Comparison of ENCODE assay signal across 1 cellular context in the genomic region with DNA sequence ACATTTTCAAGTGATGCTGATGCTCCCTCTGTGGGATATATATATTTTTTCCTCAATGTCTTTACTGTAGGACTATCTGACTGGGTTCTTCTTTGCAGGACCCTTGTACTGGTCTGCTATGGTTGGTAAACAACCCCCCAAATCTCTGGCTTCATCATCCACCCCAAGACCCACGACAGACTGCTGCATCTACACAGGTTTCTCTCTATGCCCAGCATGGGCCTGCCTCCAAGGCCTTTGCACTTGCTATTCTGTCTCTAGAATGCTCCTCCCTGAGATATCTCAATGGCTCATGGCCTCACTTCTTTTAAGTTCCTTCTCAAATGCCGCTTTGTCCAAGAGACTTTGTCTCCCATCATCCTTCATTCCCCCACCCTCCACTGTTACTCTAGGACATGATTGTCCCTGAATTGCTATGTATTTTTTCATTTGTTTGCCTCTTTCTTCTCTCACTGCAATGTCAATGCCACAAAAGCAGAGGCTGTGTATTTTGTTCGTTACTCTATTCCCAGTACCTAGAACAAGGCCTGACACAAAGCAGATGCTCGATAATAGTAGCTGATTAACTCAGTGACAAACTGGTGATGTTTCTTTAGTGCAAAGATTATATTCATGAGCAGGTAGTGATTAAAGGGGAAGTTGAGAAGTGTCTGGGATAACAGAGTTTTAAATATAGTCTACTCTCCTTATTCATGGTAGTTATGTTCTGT.
TF ChIP-seq lines count a peak whose summit lies in the region.

No MANE protein-coding gene starts in this region.

TF ChIP-seq in HepG2, 621 proteins besides CTCF, POLR2A, EP300 and RAD21 (continued from another document and continues in another):
- TF ChIP-seq, protein P1, sequence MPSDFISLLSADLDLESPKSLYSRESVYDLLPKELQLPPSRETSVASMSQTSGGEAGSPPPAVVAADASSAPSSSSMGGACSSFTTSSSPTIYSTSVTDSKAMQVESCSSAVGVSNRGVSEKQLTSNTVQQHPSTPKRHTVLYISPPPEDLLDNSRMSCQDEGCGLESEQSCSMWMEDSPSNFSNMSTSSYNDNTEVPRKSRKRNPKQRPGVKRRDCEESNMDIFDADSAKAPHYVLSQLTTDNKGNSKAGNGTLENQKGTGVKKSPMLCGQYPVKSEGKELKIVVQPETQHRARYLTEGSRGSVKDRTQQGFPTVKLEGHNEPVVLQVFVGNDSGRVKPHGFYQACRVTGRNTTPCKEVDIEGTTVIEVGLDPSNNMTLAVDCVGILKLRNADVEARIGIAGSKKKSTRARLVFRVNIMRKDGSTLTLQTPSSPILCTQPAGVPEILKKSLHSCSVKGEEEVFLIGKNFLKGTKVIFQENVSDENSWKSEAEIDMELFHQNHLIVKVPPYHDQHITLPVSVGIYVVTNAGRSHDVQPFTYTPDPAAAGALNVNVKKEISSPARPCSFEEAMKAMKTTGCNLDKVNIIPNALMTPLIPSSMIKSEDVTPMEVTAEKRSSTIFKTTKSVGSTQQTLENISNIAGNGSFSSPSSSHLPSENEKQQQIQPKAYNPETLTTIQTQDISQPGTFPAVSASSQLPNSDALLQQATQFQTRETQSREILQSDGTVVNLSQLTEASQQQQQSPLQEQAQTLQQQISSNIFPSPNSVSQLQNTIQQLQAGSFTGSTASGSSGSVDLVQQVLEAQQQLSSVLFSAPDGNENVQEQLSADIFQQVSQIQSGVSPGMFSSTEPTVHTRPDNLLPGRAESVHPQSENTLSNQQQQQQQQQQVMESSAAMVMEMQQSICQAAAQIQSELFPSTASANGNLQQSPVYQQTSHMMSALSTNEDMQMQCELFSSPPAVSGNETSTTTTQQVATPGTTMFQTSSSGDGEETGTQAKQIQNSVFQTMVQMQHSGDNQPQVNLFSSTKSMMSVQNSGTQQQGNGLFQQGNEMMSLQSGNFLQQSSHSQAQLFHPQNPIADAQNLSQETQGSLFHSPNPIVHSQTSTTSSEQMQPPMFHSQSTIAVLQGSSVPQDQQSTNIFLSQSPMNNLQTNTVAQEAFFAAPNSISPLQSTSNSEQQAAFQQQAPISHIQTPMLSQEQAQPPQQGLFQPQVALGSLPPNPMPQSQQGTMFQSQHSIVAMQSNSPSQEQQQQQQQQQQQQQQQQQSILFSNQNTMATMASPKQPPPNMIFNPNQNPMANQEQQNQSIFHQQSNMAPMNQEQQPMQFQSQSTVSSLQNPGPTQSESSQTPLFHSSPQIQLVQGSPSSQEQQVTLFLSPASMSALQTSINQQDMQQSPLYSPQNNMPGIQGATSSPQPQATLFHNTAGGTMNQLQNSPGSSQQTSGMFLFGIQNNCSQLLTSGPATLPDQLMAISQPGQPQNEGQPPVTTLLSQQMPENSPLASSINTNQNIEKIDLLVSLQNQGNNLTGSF (CRISPR knock-in tag; IDR thresholded peaks at IDR 0.05), result no peak
- no peak for TF ChIP-seq SP140L (CRISPR knock-in tag; IDR thresholded peaks at IDR 0.05; ENCODE audit: borderline replicate concordance)
- TF ChIP-seq POLR2AphosphoS5 (IDR thresholded peaks at IDR 0.05; ENCODE audit: low read depth, low read length), result no peak
- no peak for TF ChIP-seq GZF1 (CRISPR knock-in tag; IDR thresholded peaks at IDR 0.05)
- TF ChIP-seq, protein P2, sequence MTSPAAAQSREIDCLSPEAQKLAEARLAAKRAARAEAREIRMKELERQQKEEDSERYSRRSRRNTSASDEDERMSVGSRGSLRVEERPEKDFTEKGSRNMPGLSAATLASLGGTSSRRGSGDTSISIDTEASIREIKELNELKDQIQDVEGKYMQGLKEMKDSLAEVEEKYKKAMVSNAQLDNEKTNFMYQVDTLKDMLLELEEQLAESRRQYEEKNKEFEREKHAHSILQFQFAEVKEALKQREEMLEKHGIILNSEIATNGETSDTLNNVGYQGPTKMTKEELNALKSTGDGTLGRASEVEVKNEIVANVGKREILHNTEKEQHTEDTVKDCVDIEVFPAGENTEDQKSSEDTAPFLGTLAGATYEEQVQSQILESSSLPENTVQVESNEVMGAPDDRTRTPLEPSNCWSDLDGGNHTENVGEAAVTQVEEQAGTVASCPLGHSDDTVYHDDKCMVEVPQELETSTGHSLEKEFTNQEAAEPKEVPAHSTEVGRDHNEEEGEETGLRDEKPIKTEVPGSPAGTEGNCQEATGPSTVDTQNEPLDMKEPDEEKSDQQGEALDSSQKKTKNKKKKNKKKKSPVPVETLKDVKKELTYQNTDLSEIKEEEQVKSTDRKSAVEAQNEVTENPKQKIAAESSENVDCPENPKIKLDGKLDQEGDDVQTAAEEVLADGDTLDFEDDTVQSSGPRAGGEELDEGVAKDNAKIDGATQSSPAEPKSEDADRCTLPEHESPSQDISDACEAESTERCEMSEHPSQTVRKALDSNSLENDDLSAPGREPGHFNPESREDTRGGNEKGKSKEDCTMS (CRISPR knock-in tag; conservative IDR thresholded peaks at IDR 0.05), result no peak
- no peak for TF ChIP-seq ZFAT (CRISPR knock-in tag; conservative IDR thresholded peaks at IDR 0.05)
- no peak for TF ChIP-seq MTF1 (CRISPR knock-in tag; IDR thresholded peaks at IDR 0.05)
- no peak for TF ChIP-seq ZNF343 (CRISPR knock-in tag; IDR thresholded peaks at IDR 0.05)
- no peak for TF ChIP-seq AGO2 (optimal IDR thresholded peaks at IDR 0.05; ENCODE audit: low read depth, low read length)
- peak; percentile 10; the same call in 1 of the 2 replicates for TF ChIP-seq SALL1 (CRISPR knock-in tag; IDR thresholded peaks at IDR 0.05)
- TF ChIP-seq ZNF263 (CRISPR knock-in tag; IDR thresholded peaks at IDR 0.05), result no peak
- TF ChIP-seq KDM3A (CRISPR knock-in tag; IDR thresholded peaks at IDR 0.05; ENCODE audit: low read depth), result no peak
- no peak for TF ChIP-seq SMARCE1 (IDR thresholded peaks at IDR 0.05; ENCODE audit: borderline replicate concordance)
- 0 out of 2 replicates have a peak, but pooled peaks have one; percentile 18 for TF ChIP-seq ZNF430 (CRISPR knock-in tag; IDR thresholded peaks at IDR 0.05)
- TF ChIP-seq PHF20 (CRISPR knock-in tag; IDR thresholded peaks at IDR 0.05), result no peak
- no peak for TF ChIP-seq NFKBIZ (CRISPR knock-in tag; IDR thresholded peaks at IDR 0.05)
- TF ChIP-seq GABPA (IDR thresholded peaks at IDR 0.05; ENCODE audit: low read depth, low read length), result no peak
- no peak for TF ChIP-seq GABPA (CRISPR knock-in tag; IDR thresholded peaks at IDR 0.05; ENCODE audit: low read depth)
- TF ChIP-seq ZSCAN31 (CRISPR knock-in tag; IDR thresholded peaks at IDR 0.05; ENCODE audit: low read depth), result no peak
- no peak for TF ChIP-seq SOX13 (IDR thresholded peaks at IDR 0.05)
- TF ChIP-seq SOX13 (CRISPR knock-in tag; conservative IDR thresholded peaks at IDR 0.05 in 1 of 2, IDR thresholded peaks at IDR 0.05 in 1 of 2), result peak in 1 of 2 experiments; percentile 83; a peak in 2 of 4 replicates
- TF ChIP-seq NFRKB (IDR thresholded peaks at IDR 0.05), result no peak
- TF ChIP-seq, protein P3, sequence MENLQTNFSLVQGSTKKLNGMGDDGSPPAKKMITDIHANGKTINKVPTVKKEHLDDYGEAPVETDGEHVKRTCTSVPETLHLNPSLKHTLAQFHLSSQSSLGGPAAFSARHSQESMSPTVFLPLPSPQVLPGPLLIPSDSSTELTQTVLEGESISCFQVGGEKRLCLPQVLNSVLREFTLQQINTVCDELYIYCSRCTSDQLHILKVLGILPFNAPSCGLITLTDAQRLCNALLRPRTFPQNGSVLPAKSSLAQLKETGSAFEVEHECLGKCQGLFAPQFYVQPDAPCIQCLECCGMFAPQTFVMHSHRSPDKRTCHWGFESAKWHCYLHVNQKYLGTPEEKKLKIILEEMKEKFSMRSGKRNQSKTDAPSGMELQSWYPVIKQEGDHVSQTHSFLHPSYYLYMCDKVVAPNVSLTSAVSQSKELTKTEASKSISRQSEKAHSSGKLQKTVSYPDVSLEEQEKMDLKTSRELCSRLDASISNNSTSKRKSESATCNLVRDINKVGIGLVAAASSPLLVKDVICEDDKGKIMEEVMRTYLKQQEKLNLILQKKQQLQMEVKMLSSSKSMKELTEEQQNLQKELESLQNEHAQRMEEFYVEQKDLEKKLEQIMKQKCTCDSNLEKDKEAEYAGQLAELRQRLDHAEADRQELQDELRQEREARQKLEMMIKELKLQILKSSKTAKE (CRISPR knock-in tag; IDR thresholded peaks at IDR 0.05; ENCODE audit: borderline replicate concordance), result no peak
- TF ChIP-seq, protein P4, sequence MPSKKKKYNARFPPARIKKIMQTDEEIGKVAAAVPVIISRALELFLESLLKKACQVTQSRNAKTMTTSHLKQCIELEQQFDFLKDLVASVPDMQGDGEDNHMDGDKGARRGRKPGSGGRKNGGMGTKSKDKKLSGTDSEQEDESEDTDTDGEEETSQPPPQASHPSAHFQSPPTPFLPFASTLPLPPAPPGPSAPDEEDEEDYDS (CRISPR knock-in tag; IDR thresholded peaks at IDR 0.05), result no peak
- TF ChIP-seq FOXA3 (CRISPR knock-in tag; IDR thresholded peaks at IDR 0.05), result peak; percentile 18; the same call in 1 of the 2 replicates
- TF ChIP-seq, protein P5, sequence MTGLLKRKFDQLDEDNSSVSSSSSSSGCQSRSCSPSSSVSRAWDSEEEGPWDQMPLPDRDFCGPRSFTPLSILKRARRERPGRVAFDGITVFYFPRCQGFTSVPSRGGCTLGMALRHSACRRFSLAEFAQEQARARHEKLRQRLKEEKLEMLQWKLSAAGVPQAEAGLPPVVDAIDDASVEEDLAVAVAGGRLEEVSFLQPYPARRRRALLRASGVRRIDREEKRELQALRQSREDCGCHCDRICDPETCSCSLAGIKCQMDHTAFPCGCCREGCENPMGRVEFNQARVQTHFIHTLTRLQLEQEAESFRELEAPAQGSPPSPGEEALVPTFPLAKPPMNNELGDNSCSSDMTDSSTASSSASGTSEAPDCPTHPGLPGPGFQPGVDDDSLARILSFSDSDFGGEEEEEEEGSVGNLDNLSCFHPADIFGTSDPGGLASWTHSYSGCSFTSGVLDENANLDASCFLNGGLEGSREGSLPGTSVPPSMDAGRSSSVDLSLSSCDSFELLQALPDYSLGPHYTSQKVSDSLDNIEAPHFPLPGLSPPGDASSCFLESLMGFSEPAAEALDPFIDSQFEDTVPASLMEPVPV (CRISPR knock-in tag; IDR thresholded peaks at IDR 0.05), result no peak
- TF ChIP-seq MATR3 (CRISPR knock-in tag; IDR thresholded peaks at IDR 0.05), result no peak
- no peak for TF ChIP-seq REL (CRISPR knock-in tag; conservative IDR thresholded peaks at IDR 0.05)
- no peak for TF ChIP-seq HMG20A (CRISPR knock-in tag; IDR thresholded peaks at IDR 0.05; ENCODE audit: borderline replicate concordance)
- TF ChIP-seq, protein P6, sequence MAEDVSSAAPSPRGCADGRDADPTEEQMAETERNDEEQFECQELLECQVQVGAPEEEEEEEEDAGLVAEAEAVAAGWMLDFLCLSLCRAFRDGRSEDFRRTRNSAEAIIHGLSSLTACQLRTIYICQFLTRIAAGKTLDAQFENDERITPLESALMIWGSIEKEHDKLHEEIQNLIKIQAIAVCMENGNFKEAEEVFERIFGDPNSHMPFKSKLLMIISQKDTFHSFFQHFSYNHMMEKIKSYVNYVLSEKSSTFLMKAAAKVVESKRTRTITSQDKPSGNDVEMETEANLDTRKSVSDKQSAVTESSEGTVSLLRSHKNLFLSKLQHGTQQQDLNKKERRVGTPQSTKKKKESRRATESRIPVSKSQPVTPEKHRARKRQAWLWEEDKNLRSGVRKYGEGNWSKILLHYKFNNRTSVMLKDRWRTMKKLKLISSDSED (CRISPR knock-in tag; IDR thresholded peaks at IDR 0.05), result no peak
- TF ChIP-seq, protein P7, sequence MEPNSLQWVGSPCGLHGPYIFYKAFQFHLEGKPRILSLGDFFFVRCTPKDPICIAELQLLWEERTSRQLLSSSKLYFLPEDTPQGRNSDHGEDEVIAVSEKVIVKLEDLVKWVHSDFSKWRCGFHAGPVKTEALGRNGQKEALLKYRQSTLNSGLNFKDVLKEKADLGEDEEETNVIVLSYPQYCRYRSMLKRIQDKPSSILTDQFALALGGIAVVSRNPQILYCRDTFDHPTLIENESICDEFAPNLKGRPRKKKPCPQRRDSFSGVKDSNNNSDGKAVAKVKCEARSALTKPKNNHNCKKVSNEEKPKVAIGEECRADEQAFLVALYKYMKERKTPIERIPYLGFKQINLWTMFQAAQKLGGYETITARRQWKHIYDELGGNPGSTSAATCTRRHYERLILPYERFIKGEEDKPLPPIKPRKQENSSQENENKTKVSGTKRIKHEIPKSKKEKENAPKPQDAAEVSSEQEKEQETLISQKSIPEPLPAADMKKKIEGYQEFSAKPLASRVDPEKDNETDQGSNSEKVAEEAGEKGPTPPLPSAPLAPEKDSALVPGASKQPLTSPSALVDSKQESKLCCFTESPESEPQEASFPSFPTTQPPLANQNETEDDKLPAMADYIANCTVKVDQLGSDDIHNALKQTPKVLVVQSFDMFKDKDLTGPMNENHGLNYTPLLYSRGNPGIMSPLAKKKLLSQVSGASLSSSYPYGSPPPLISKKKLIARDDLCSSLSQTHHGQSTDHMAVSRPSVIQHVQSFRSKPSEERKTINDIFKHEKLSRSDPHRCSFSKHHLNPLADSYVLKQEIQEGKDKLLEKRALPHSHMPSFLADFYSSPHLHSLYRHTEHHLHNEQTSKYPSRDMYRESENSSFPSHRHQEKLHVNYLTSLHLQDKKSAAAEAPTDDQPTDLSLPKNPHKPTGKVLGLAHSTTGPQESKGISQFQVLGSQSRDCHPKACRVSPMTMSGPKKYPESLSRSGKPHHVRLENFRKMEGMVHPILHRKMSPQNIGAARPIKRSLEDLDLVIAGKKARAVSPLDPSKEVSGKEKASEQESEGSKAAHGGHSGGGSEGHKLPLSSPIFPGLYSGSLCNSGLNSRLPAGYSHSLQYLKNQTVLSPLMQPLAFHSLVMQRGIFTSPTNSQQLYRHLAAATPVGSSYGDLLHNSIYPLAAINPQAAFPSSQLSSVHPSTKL (CRISPR knock-in tag; IDR thresholded peaks at IDR 0.05), result peak; percentile 38; the same call in 1 of the 2 replicates
- TF ChIP-seq CREM (IDR thresholded peaks at IDR 0.05), result peak; percentile 35; the same call in 1 of the 2 replicates
- no peak for TF ChIP-seq CREM (CRISPR knock-in tag; IDR thresholded peaks at IDR 0.05)
- no peak for TF ChIP-seq ZFP62 (CRISPR knock-in tag; IDR thresholded peaks at IDR 0.05)
- TF ChIP-seq GLI4 (CRISPR knock-in tag; IDR thresholded peaks at IDR 0.05; ENCODE audit: borderline replicate concordance), result no peak
- peak; percentile 17; the same call in 1 of the 2 replicates for TF ChIP-seq BCL6 (CRISPR knock-in tag; IDR thresholded peaks at IDR 0.05)
- TF ChIP-seq ATF1 (CRISPR knock-in tag; IDR thresholded peaks at IDR 0.05), result 0 out of 2 replicates have a peak, but pooled peaks have one; percentile 40
- peak; percentile 16 for TF ChIP-seq ASH2L (IDR thresholded peaks at IDR 0.05; ENCODE audit: insufficient read length, low read depth, low read length)
